ENCODE assay signal across 32 cellular contexts in the genomic region with DNA sequence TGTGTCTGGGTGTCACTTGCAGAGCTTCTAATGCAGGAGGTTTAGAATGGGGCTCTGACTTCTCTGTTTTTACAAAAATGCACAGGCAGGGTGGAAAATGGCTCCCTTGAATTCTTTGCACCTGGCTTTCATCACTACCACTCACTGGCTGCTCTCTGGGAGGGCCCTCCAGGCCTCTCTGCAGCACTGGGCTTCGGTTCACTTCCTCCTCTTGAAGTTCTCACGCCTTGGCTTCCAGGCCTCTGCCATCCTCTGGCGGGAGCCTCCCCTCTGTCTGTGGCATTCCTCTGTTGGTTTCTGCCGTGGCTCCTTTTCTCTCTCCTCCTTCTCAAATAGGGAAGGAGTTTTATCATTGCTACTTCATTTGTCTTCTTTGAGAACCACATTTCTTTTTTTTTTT. TPM values are rescaled to one million over a fixed set of nuclear protein-coding genes. Genes with fewer than 3 reads are reported as not detected.
"Had no signal": no experiment of that assay in that cellular context is flagged by ENCODE, and none has a peak within 500 bp of the region (broad histone marks: within the 10 kb centered on the region; RNA-seq: fewer than 3 reads in every experiment).

No MANE protein-coding gene starts in this region.

- H3K27ac ChIP-seq: ascending aorta, cardiac muscle cell, coronary artery, dorsolateral prefrontal cortex, gastrocnemius medialis, neutrophil, ovary, prostate gland, sigmoid colon, upper lobe of left lung had no signal

- H3K36me3 ChIP-seq: ascending aorta, cardiac muscle cell, gastrocnemius medialis, neutrophil, ovary, prostate gland, sigmoid colon, upper lobe of left lung had no signal

- H3K9me3 ChIP-seq: ascending aorta, gastrocnemius medialis, neutrophil, ovary, prostate gland, sigmoid colon, upper lobe of left lung had no signal

- H3K27me3 ChIP-seq: ascending aorta, ovary had no signal

- ATAC-seq: gastrocnemius medialis; stimulated activated memory B cell treated with anti-CD40 and anti-IgM and Interleukin-4, amounts not matched to agents 10 μg/mL and 1 μg/mL and 100 μg/mL, for 72 hours; stimulated activated naive CD8-positive, alpha-beta T cell treated with anti-CD3 and anti-CD28 coated beads, Interleukin-15, amount 100 ng/mL, for 72 hours; WTC11 had no signal

- H3K4me1 ChIP-seq: gastrocnemius medialis, prostate gland had no signal

- H3K4me3 ChIP-seq: ascending aorta, cardiac muscle cell, coronary artery, dorsolateral prefrontal cortex, gastrocnemius medialis, ovary, prostate gland, sigmoid colon, upper lobe of left lung had no signal

- DNase-seq: activated CD4-positive, alpha-beta memory T cell treated with anti-CD3 and anti-CD28 coated beads, Interleukin-2, amount 10 ng/mL, durations not matched to agents 7 days and 5 days; activated CD4-positive, alpha-beta T cell treated with anti-CD3 and anti-CD28 coated beads for 1 hour; activated CD4-positive, alpha-beta T cell treated with anti-CD3 and anti-CD28 coated beads, Interleukin-2, amount 10 ng/mL, durations not matched to agents 7 days and 5 days; activated CD8-positive, alpha-beta memory T cell treated with anti-CD3 and anti-CD28 coated beads, Interleukin-2, amount 50 U/mL, for 48 hours; activated gamma-delta T cell; activated naive CD4-positive, alpha-beta T cell treated with anti-CD3 and anti-CD28 coated beads, Interleukin-2, amount 10 ng/mL, durations not matched to agents 7 days and 5 days; activated naive CD8-positive, alpha-beta T cell treated with anti-CD3 and anti-CD28 coated beads, Interleukin-2, amount 10 ng/mL, durations not matched to agents 7 days and 5 days; activated T-cell treated with anti-CD3 and anti-CD28 coated beads, Interleukin-2, amount 50 U/mL, for 24 hours; dorsolateral prefrontal cortex; effector memory CD4-positive, alpha-beta T cell; gastrocnemius medialis; glutamatergic neuron; mammary epithelial cell; naive B cell; nephron progenitor cell; ovary; retina; sigmoid colon; small intestine; stimulated activated CD4-positive, alpha-beta T cell treated with anti-CD3 and anti-CD28 coated beads, Interleukin-4, amount 100 ng/mL, for 4 hours; stimulated activated CD8-positive, alpha-beta memory T cell treated with anti-CD3 and anti-CD28 coated beads, Interleukin-4, amount 100 ng/mL, for 48 hours; stimulated activated naive CD8-positive, alpha-beta T cell treated with anti-CD3 and anti-CD28 coated beads, Interleukin-15, amount 100 ng/mL, for 72 hours; substantia nigra; T1000; upper lobe of left lung had no signal

RNA-seq across cellular contexts. Expression of gene PRLR, which starts 2.8 kb away (rescaled TPM):
- total RNA-seq: activated CD4-positive, alpha-beta memory T cell treated with anti-CD3 and anti-CD28 coated beads, Interleukin-2, amount 10 ng/mL, durations not matched to agents 7 days and 5 days; activated CD4-positive, alpha-beta T cell treated with anti-CD3 and anti-CD28 coated beads, Interleukin-2, amount 10 ng/mL, durations not matched to agents 7 days and 5 days; activated naive CD8-positive, alpha-beta T cell treated with anti-CD3 and anti-CD28 coated beads, Interleukin-2, amount 10 ng/mL, durations not matched to agents 7 days and 5 days had no signal
